ENCODE assay signal across 6 cellular contexts in genomic region chrX:106291779-106292390, GRCh38.
A peak's percentile ranks its signal among the peaks of the same experiment; 100 is the strongest.
DNase-seq lines count a peak whose midpoint lies in the region; ATAC-seq, FAIRE-seq and TF ChIP-seq lines count a peak whose summit lies in the region.
"Not testable (repeated sequence)": the region's sequence is repeated elsewhere in the genome, so short reads cannot be mapped to it uniquely, and the experiment has no call there.

No MANE protein-coding gene starts in this region.

- POLR2A ChIA-PET in H1 (lab: Charles Lee; ENCODE audit: partially characterized antibody): not testable (repeated sequence)

- H3K23me2 ChIP-seq in H1 (ENCODE audit: low read depth, low read length): not testable (repeated sequence)

- H3K36me3 ChIP-seq in RWPE2 (ENCODE audit: low read depth); bronchial epithelial cell (ENCODE audit: control insufficient read depth, insufficient read depth, low read length); H1 (ENCODE audit: control insufficient read depth in 2 of 4, insufficient read depth in 4 of 4, low read length in 3 of 4); pancreas: not testable (repeated sequence)

- not testable (repeated sequence) for H3K4me2 ChIP-seq in H1 (ENCODE audit: insufficient read depth in 1 of 2, low read depth in 2 of 2, low read length in 2 of 2)

- ATAC-seq in RWPE2 (ENCODE audit: low read depth) (peak; percentile 58; the same call in 2 of the 3 replicates), foreskin keratinocyte (peak; percentile 93), pancreas (peak in 1 of 4 donors; percentile 56)

- H3K18ac ChIP-seq in H1 (ENCODE audit: extremely low read depth, low read length): not testable (repeated sequence)

- peak; percentile 63 for FAIRE-seq in GM12892 (lab: Jason Lieb, UNC)
- FAIRE-seq in bronchial epithelial cell (lab: Jason Lieb, UNC): peak; percentile 99
- peak; percentile 19 for FAIRE-seq in H1 (lab: Jason Lieb, UNC)
- peak; percentile 65 for FAIRE-seq in pancreas (lab: Jason Lieb, UNC)

- H3K14ac ChIP-seq in H1 (ENCODE audit: insufficient read length): not testable (repeated sequence)

- not testable (repeated sequence) for H2BK12ac ChIP-seq in H1 (ENCODE audit: low read depth, low read length)

- not testable (repeated sequence) for TF ChIP-seq POLR2A in GM12892 (IDR thresholded peaks at IDR 0.05; ENCODE audit: low read depth, low read length); H1 (IDR thresholded peaks at IDR 0.05; ENCODE audit: control extremely low read depth in 1 of 2, low read depth in 2 of 2, low read length in 2 of 2)

- not testable (repeated sequence) for TF ChIP-seq RAD21 in H1 (IDR thresholded peaks at IDR 0.05 in 1 of 2, conservative IDR thresholded peaks at IDR 0.05 in 1 of 2; ENCODE audit: low read depth in 2 of 2, low read length in 2 of 2)

- not testable (repeated sequence) for H4K91ac ChIP-seq in H1 (replicated peaks; ENCODE audit: insufficient read length, low read length)

- TF ChIP-seq EP300 in H1 (IDR thresholded peaks at IDR 0.05; ENCODE audit: borderline replicate concordance in 1 of 2, low read depth in 2 of 2, low read length in 2 of 2): not testable (repeated sequence)

- not testable (repeated sequence) for H3K79me1 ChIP-seq in H1 (ENCODE audit: low read depth, low read length)

- not testable (repeated sequence) for H4K5ac ChIP-seq in H1 (ENCODE audit: insufficient read length, low read depth, low read length)

- DNase-seq in GM12892 (ENCODE audit: insufficient read length); RWPE2 (ENCODE audit: low spot score); bronchial epithelial cell (ENCODE audit: low read depth); H1 (ENCODE audit: low read depth in 1 of 2, low spot score in 2 of 2); foreskin keratinocyte; pancreas: not testable (repeated sequence)

- H3K4ac ChIP-seq in H1 (replicated peaks; ENCODE audit: insufficient read length, low read depth, low read length): not testable (repeated sequence)

- not testable (repeated sequence) for H2AK5ac ChIP-seq in H1 (ENCODE audit: low read depth, low read length)

- not testable (repeated sequence) for H3K56ac ChIP-seq in H1 (replicated peaks; ENCODE audit: insufficient read length, low read depth, low read length)

- H2BK15ac ChIP-seq in H1 (ENCODE audit: low read length): not testable (repeated sequence)

- TF ChIP-seq CTCF in RWPE2 (IDR thresholded peaks at IDR 0.05; ENCODE audit: poor library complexity, severe bottlenecking); bronchial epithelial cell (IDR thresholded peaks at IDR 0.05; ENCODE audit: insufficient read depth, low read length, severe bottlenecking); H1 (IDR thresholded peaks at IDR 0.05; ENCODE audit: control extremely low read depth in 1 of 3, insufficient read depth in 1 of 3, low read depth in 1 of 3, low read length in 3 of 3); foreskin keratinocyte (conservative IDR thresholded peaks at IDR 0.05); pancreas (IDR thresholded peaks at IDR 0.05): not testable (repeated sequence)

- not testable (repeated sequence) for H2BK120ac ChIP-seq in H1 (replicated peaks; ENCODE audit: low read depth, low read length)

- H3K9ac ChIP-seq in H1 (replicated peaks in 1 of 4; ENCODE audit: extremely low read depth in 1 of 4, low read depth in 3 of 4, low read length in 3 of 4): not testable (repeated sequence)

- H3K23ac ChIP-seq in H1 (ENCODE audit: insufficient read length): not testable (repeated sequence)

- not testable (repeated sequence) for H4K8ac ChIP-seq in H1 (ENCODE audit: extremely low read depth, insufficient read depth, low read length)

- not testable (repeated sequence) for H3K27me3 ChIP-seq in RWPE2 (ENCODE audit: insufficient read depth, poor library complexity, severe bottlenecking); bronchial epithelial cell (ENCODE audit: control insufficient read depth, insufficient read depth, low read length); H1 (replicated peaks in 1 of 4; ENCODE audit: control insufficient read depth in 3 of 4, extremely low read depth in 1 of 4, insufficient read depth in 3 of 4, low read length in 3 of 4); foreskin keratinocyte; pancreas

- H4K20me1 ChIP-seq in H1 (replicated peaks in 1 of 2; ENCODE audit: control insufficient read depth in 1 of 2, insufficient read depth in 2 of 2, low read length in 2 of 2): not testable (repeated sequence)

- H3K4me1 ChIP-seq in RWPE2 (ENCODE audit: insufficient read depth, poor library complexity, severe bottlenecking); H1 (replicated peaks in 1 of 4; ENCODE audit: control insufficient read depth in 3 of 4, insufficient read depth in 4 of 4, low read length in 3 of 4); foreskin keratinocyte; pancreas: not testable (repeated sequence)

- not testable (repeated sequence) for H3K4me3 ChIP-seq in RWPE2 (ENCODE audit: severe bottlenecking); bronchial epithelial cell (ENCODE audit: low read depth, low read length); H1 (ENCODE audit: extremely low read depth in 1 of 4, insufficient read depth in 2 of 4, low read depth in 3 of 4, low read length in 4 of 4); pancreas

- not testable (repeated sequence) for H2BK5ac ChIP-seq in H1 (ENCODE audit: low read depth, low read length)

- not testable (repeated sequence) for H3K79me2 ChIP-seq in H1 (ENCODE audit: control insufficient read depth in 1 of 2, insufficient read depth in 2 of 2, low read length in 2 of 2)

- not testable (repeated sequence) for H3K27ac ChIP-seq in RWPE2 (ENCODE audit: poor library complexity, severe bottlenecking); H1 (ENCODE audit: low read depth, low read length); foreskin keratinocyte; pancreas

- H2BK20ac ChIP-seq in H1 (ENCODE audit: low read length): not testable (repeated sequence)

- CTCF ChIA-PET in H1 (lab: Charles Lee; ENCODE audit: partially characterized antibody): not testable (repeated sequence)

- not testable (repeated sequence) for H3K9me3 ChIP-seq in RWPE2 (ENCODE audit: severe bottlenecking); H1 (ENCODE audit: insufficient read depth in 2 of 2, low read depth in 1 of 2, low read length in 1 of 2); pancreas

- H2AFZ ChIP-seq in H1 (ENCODE audit: low read length): not testable (repeated sequence)

- intact Hi-C loops in pancreas (cut with DNase I): not testable (repeated sequence)

- WGBS in H1 (ENCODE audit: extremely low coverage in 1 of 2, insufficient coverage in 1 of 2, insufficient read length in 1 of 2, insufficient replicate concordance in 2 of 2, low coverage in 1 of 2, low lambda C conversion rate in 2 of 2, missing lambda C conversion rate in 1 of 2), 2 experiments: no CpG with 5 or more reads among the region's 9 CpGs
- no CpG with 5 or more reads among the region's 9 CpGs for WGBS in pancreas, 2 donors
